ENCODE assay signal across 8 cellular contexts in genomic region chr2:113175101-113175628, GRCh38. TPM values are rescaled to one million over a fixed set of nuclear protein-coding genes. Genes with fewer than 3 reads are reported as not detected.
DNase-seq lines count a peak whose midpoint lies in the region; ATAC-seq and TF ChIP-seq lines count a peak whose summit lies in the region.

No MANE protein-coding gene starts in this region.

- no peak overlapping the region for H3K27ac ChIP-seq in right atrium auricular region
- H3K27ac ChIP-seq in lower lobe of right lung: peak overlapping the region; percentile 76

- CTCF ChIA-PET in activated CD8-positive, alpha-beta T cell treated with anti-CD3 and anti-CD28 coated beads, Interleukin-2, amount 10 ng/mL, durations not matched to agents 7 days and 5 days (lab: Charles Lee): interaction anchor here (0.8 to 13.5 kb wide), 20 partner anchors 9 to 215 kb away, joined by 3 to 370 read pairs (median 6); no protein-coding TSS in a partner anchor

- ATAC-seq in Right ventricle myocardium inferior: no peak
- peak; percentile 68 for ATAC-seq in HG03439 (IDR thresholded peaks at IDR 0.05; ENCODE audit: unreplicated experiment)
- peak; percentile 65 for ATAC-seq in activated CD8-positive, alpha-beta T cell treated with anti-CD3 and anti-CD28 coated beads, Interleukin-2, amount 10 ng/mL, durations not matched to agents 7 days and 5 days
- ATAC-seq in lower lobe of right lung: peak; percentile 39 to 67

- H3K27me3 Mint-ChIP-seq in activated CD8-positive, alpha-beta T cell treated with anti-CD3 and anti-CD28 coated beads, Interleukin-2, amount 10 ng/mL, durations not matched to agents 7 days and 5 days (ENCODE audit: low read depth): peaks cover 2% of the 10 kb centered on the region

- peaks cover 83% of the 10 kb centered on the region for H3K36me3 Mint-ChIP-seq in activated CD8-positive, alpha-beta T cell treated with anti-CD3 and anti-CD28 coated beads, Interleukin-2, amount 10 ng/mL, durations not matched to agents 7 days and 5 days (ENCODE audit: low read depth)

- DNase-seq in Right ventricle myocardium inferior (ENCODE audit: missing footprints): peak; percentile 35
- DNase-seq in right atrium auricular region (ENCODE audit: low spot score): no peak
- DNase-seq in activated CD8-positive, alpha-beta T cell treated with anti-CD3 and anti-CD28 coated beads, Interleukin-2, amount 10 ng/mL, durations not matched to agents 7 days and 5 days: peak; percentile 92
- DNase-seq in lower lobe of right lung: no peak
- no peak for DNase-seq in DMS79 (lab: John Stamatoyannopoulos, UW)
- DNase-seq in HUDEP-2 (lab: John Stamatoyannopoulos, UW; ENCODE audit: unreplicated experiment in 76 of 76): no peak
- DNase-seq in NCI-H1092 (lab: John Stamatoyannopoulos, UW): no peak

- H3K4me3 ChIP-seq in right atrium auricular region (no peak overlapping the region), lower lobe of right lung (peak overlapping the region; percentile 51)

- peaks cover 72% of the 10 kb centered on the region for H3K4me1 Mint-ChIP-seq in activated CD8-positive, alpha-beta T cell treated with anti-CD3 and anti-CD28 coated beads, Interleukin-2, amount 10 ng/mL, durations not matched to agents 7 days and 5 days (ENCODE audit: low read depth)

- peaks cover 5% of the 10 kb centered on the region for H3K9me3 Mint-ChIP-seq in activated CD8-positive, alpha-beta T cell treated with anti-CD3 and anti-CD28 coated beads, Interleukin-2, amount 10 ng/mL, durations not matched to agents 7 days and 5 days (ENCODE audit: insufficient read depth)

- POLR2A ChIA-PET in activated CD8-positive, alpha-beta T cell treated with anti-CD3 and anti-CD28 coated beads, Interleukin-2, amount 10 ng/mL, durations not matched to agents 7 days and 5 days (lab: Charles Lee): interaction anchor here (0.6 to 5.9 kb wide), 22 partner anchors 9 to 1121 kb away, joined by 3 to 81 read pairs (median 4); no protein-coding TSS in a partner anchor

- TF ChIP-seq CTCF in right atrium auricular region (IDR thresholded peaks at IDR 0.05) (no peak), lower lobe of right lung (IDR thresholded peaks at IDR 0.05) (no peak)

- H3K36me3 ChIP-seq in right atrium auricular region (no peaks in the 10 kb centered on the region), lower lobe of right lung (no peaks in the 10 kb centered on the region)

- intact Hi-C loops in Right ventricle myocardium inferior (cut with DNase I) (no loop called here), lower lobe of right lung (cut with DNase I) (no loop called here)

- H3K4me1 ChIP-seq in right atrium auricular region (no peaks in the 10 kb centered on the region), lower lobe of right lung (peaks cover 31% of the 10 kb centered on the region)

- H3K27me3 ChIP-seq in right atrium auricular region: no peaks in the 10 kb centered on the region
- no peaks in the 10 kb centered on the region for H3K27me3 ChIP-seq in lower lobe of right lung (ENCODE audit: low read depth)

- peak overlapping the region; percentile 83 for H3K4me3 Mint-ChIP-seq in activated CD8-positive, alpha-beta T cell treated with anti-CD3 and anti-CD28 coated beads, Interleukin-2, amount 10 ng/mL, durations not matched to agents 7 days and 5 days

- no peaks in the 10 kb centered on the region for H3K9me3 ChIP-seq in right atrium auricular region
- no peaks in the 10 kb centered on the region for H3K9me3 ChIP-seq in lower lobe of right lung

- peak overlapping the region; percentile 91 for H3K27ac Mint-ChIP-seq in activated CD8-positive, alpha-beta T cell treated with anti-CD3 and anti-CD28 coated beads, Interleukin-2, amount 10 ng/mL, durations not matched to agents 7 days and 5 days

RNA-seq across cellular contexts. Expression of gene PSD4, which starts 1.4 kb away (rescaled TPM):
- total RNA-seq in Right ventricle myocardium inferior: 3.4 TPM
- 1 to 10 TPM; 2.4 to 4.5 TPM for total RNA-seq in right atrium auricular region
- total RNA-seq in activated CD8-positive, alpha-beta T cell treated with anti-CD3 and anti-CD28 coated beads, Interleukin-2, amount 10 ng/mL, durations not matched to agents 7 days and 5 days: 100 to 1,000 TPM; 394 to 404 TPM
- total RNA-seq in lower lobe of right lung: 43.2 TPM

RNA-seq across cellular contexts. Expression of gene IL1RN, which starts 47.8 kb away (rescaled TPM):
- 0.89 TPM for total RNA-seq in Right ventricle myocardium inferior
- 1 to 10 TPM in 1 of 2 donors, under 1 TPM in 1; 0.41 to 1.3 TPM for total RNA-seq in right atrium auricular region
- total RNA-seq in activated CD8-positive, alpha-beta T cell treated with anti-CD3 and anti-CD28 coated beads, Interleukin-2, amount 10 ng/mL, durations not matched to agents 7 days and 5 days: under 1 TPM in 1 of 2 experiments, not detected in 1; 0.31 TPM
- 20.1 TPM for total RNA-seq in lower lobe of right lung

Comparison
In these comparisons a context has a peak if more than half of its experiments do, and no peak if none do; other contexts are left out.
1. DNase-seq: peak in Right ventricle myocardium inferior (single experiment) and activated CD8-positive, alpha-beta T cell treated with anti-CD3 and anti-CD28 coated beads, Interleukin-2, amount 10 ng/mL, durations not matched to agents 7 days and 5 days (single experiment); none in right atrium auricular region (single experiment), lower lobe of right lung (single experiment), DMS79 (single experiment), HUDEP-2 (0 of 76) and NCI-H1092 (single experiment).